Comparison of ENCODE assay signal across 27 cellular contexts in the genomic region with DNA sequence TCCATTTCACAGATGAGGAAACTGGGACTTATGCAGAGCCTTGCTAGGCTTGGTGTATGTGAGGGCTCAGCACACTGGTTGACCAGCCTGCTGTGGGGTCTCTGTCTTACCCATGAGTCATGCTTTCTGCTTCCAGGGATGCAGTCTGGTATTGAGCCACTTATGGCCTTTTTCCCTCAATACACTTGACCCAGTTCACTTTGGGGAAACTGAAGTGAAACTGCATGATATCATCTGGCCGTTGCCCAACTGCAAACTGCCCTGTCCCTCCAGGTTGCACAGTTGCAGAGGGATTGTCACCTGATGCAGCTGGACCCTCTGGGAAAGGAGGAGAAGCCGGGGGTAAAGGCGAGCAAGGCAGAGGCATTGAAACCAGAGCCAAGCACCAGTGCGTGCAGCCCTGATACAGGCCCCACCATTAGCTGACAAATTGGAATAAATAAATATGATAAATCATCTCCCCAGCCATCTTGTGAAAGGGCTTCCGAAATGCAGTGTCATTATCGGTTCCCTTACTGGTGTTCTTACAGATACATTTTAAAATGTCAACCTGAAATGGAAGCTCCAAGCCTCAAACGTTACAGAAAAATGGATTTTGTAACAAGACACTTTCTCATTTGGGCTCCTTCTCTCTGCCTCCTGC. TPM values are rescaled to one million over a fixed set of nuclear protein-coding genes. Genes with fewer than 3 reads are reported as not detected.
DNase-seq lines count a peak whose midpoint lies in the region; ATAC-seq and TF ChIP-seq lines count a peak whose summit lies in the region.
"Had no signal": no experiment of that assay in that cellular context is flagged by ENCODE, and none has a peak within 500 bp of the region (broad histone marks: within the 10 kb centered on the region; RNA-seq: fewer than 3 reads in every experiment).

No MANE protein-coding gene starts in this region.

- no peak for TF ChIP-seq CTCF in epithelial cell of proximal tubule (conservative IDR thresholded peaks at IDR 0.05; ENCODE audit: low read depth, low read length)

- no peak overlapping the region for H3K4me3 ChIP-seq in epithelial cell of proximal tubule (ENCODE audit: low read depth, low read length)
- H3K4me3 ChIP-seq: adrenal gland, esophagus squamous epithelium, transverse colon had no signal

- intact Hi-C loops in sciatic nerve (cut with DNase I), result no loop called here

- DNase-seq in DMS53 (lab: John Stamatoyannopoulos, UW), result peak; percentile 30
- no peak for DNase-seq in DMS53 treated with DMSO at 0.1 percent for 48 hours (lab: John Stamatoyannopoulos, UW; ENCODE audit: unreplicated experiment)
- DNase-seq in NOMO-1 treated with DMSO at 0.1 percent for 48 hours (lab: John Stamatoyannopoulos, UW; ENCODE audit: unreplicated experiment), result peak; percentile 88
- DNase-seq in epithelial cell of proximal tubule (ENCODE audit: low read depth), result peak; percentile 6
- DNase-seq in sciatic nerve (ENCODE audit: low spot score), result no peak
- DNase-seq in NCI-H345 (lab: John Stamatoyannopoulos, UW), result no peak
- DNase-seq: activated B cell treated with CpG ODN at 0.5 μM for 24 hours; activated CD4-positive, alpha-beta memory T cell treated with anti-CD3 and anti-CD28 coated beads, Interleukin-2, amount 10 ng/mL, durations not matched to agents 7 days and 5 days; activated gamma-delta T cell; DND-41; effector memory CD8-positive, alpha-beta T cell; esophagus squamous epithelium; H7; islet precursor cell; mammary epithelial cell; MM.1S; NCI-H187; NCI-H2227 treated with DMSO at 0.1 percent for 48 hours; NCI-H748 treated with DMSO at 0.1 percent for 48 hours; occipital lobe; stimulated activated CD4-positive, alpha-beta T cell treated with anti-CD3 and anti-CD28 coated beads, Interleukin-4, amount 100 ng/mL, for 1 hour; stimulated activated naive CD8-positive, alpha-beta T cell treated with anti-CD3 and anti-CD28 coated beads, Interleukin-15, Interleukin-2, amounts not matched to agents 100 U/mL and 50 U/mL, for 24 hours; transverse colon had no signal

- ATAC-seq in sciatic nerve (peak; percentile 39), GM18517 (IDR thresholded peaks at IDR 0.05; ENCODE audit: unreplicated experiment) (no peak), HG02852 (IDR thresholded peaks at IDR 0.05; ENCODE audit: unreplicated experiment) (no peak)
- ATAC-seq: effector memory CD8-positive, alpha-beta T cell; Panc1; stimulated activated naive CD8-positive, alpha-beta T cell treated with anti-CD3 and anti-CD28 coated beads, Interleukin-15, Interleukin-2, amounts not matched to agents 100 U/mL and 50 U/mL, for 24 hours had no signal

RNA-seq across cellular contexts. Expression of gene DUSP10, which starts 39.3 kb away (rescaled TPM):
- total RNA-seq in epithelial cell of proximal tubule (14.6 and 15.6 TPM in 2 replicates), sciatic nerve (4.7 TPM)

Comparison
In these comparisons a context has a peak if more than half of its experiments do, and no peak if none do; other contexts are left out.
1. DNase-seq: peak in DMS53 (single experiment), NOMO-1 treated with DMSO at 0.1 percent for 48 hours (single experiment) and epithelial cell of proximal tubule (single experiment); none in DMS53 treated with DMSO at 0.1 percent for 48 hours (single experiment), sciatic nerve (single experiment) and NCI-H345 (single experiment).